8 cellular contexts compared by ENCODE assay signal in the genomic region with DNA sequence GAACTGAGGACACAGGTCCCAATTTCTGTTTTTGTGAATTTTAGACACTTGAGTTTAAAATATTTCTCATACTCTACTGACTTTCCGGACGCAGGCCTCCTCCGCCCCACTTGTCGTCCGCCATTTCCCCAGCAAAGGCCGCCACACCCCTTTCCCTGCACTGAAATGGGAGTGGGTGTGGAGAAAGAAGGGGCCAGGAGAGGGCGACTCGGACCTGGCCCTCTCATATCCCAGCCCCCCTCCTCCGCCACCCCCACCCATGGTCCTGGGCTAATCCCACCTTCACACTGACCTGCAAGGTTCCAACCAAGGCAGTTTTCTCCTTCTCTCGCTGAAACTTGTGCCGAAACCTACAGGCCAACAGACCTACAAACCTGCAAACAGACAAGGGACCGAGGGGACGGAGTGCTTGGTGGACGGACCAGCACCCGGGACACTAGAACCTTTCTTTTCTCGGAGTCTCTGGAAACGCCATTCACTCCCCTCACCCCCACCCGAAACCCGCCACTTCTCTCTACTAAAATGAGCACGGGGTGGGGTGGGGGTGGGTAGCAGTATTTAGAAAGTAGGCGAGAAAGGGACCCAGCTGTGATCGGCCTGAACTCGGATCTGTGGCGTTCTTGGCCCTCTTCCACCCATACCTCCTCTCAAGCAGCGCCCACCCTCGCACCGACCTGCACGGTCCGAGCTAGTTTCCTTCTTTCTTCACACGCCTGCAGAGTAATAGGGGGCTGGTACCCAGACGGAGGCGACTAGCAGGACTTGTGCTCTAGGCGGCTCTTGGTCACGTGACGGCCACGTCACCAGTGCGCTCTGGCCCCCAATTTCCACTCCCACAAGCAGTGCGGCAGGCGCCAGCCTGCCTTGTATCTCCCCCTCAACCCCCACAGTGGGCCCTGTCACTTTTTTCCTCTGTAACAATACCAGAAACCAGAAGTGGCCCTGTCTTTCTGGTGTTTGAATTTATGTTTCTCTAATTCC. TPM values are rescaled to one million over a fixed set of nuclear protein-coding genes. Genes with fewer than 3 reads are reported as not detected.
DNase-seq lines count a peak whose midpoint lies in the region; ATAC-seq and TF ChIP-seq lines count a peak whose summit lies in the region.

A gene (minus strand): TSS at position 790 of the 981 bp plus-strand sequence. CDS start 1,380 bp downstream, outside the sequence.

- H3K9me3 Mint-ChIP-seq in natural killer cell = no peaks in the 10 kb centered on the region
- no peaks in the 10 kb centered on the region for H3K9me3 Mint-ChIP-seq in stimulated activated naive CD8-positive, alpha-beta T cell treated with anti-CD3 and anti-CD28 coated beads, Interleukin-15, Interleukin-2, amounts not matched to agents 100 ng/mL and 50 ng/mL, for 24 hours

- peak; percentile 20 for TF ChIP-seq CTCF in fibroblast of mammary gland (conservative IDR thresholded peaks at IDR 0.05; ENCODE audit: control insufficient read depth, insufficient read depth, low read depth, low read length)
- no peak for TF ChIP-seq CTCF in natural killer cell (IDR thresholded peaks at IDR 0.05)

- H3K4me3 ChIP-seq in fibroblast of mammary gland (ENCODE audit: control insufficient read depth, low read depth, low read length) = peak within 1 kb of the TSS; percentile 72

- H3K27ac Mint-ChIP-seq in natural killer cell = peak within 1 kb of the TSS; percentile 77 to 91
- H3K27ac Mint-ChIP-seq in stimulated activated naive CD8-positive, alpha-beta T cell treated with anti-CD3 and anti-CD28 coated beads, Interleukin-15, Interleukin-2, amounts not matched to agents 100 ng/mL and 50 ng/mL, for 24 hours = peak within 1 kb of the TSS; percentile 88

- H3K36me3 Mint-ChIP-seq in natural killer cell = no peaks in the 10 kb centered on the region
- H3K36me3 Mint-ChIP-seq in stimulated activated naive CD8-positive, alpha-beta T cell treated with anti-CD3 and anti-CD28 coated beads, Interleukin-15, Interleukin-2, amounts not matched to agents 100 ng/mL and 50 ng/mL, for 24 hours (ENCODE audit: low read depth) = peaks cover 10% of the 10 kb centered on the region

- intact Hi-C loops in natural killer cell (cut with micrococcal nuclease) = no loop called here

- DNase-seq in D341Med (ENCODE audit: low spot score) = peak; percentile 76
- DNase-seq in HUDEP-2 (lab: John Stamatoyannopoulos, UW; ENCODE audit: unreplicated experiment in 76 of 76) = peak in 73 of 76 experiments; percentile 0 to 69 (median 31)
- DNase-seq in OCI-M1 (lab: John Stamatoyannopoulos, UW) = peak; percentile 86
- DNase-seq in activated T-cell treated with anti-CD3 and anti-CD28 coated beads, Interleukin-2, amount 50 U/mL, for 48 hours = peak; percentile 65 to 78
- DNase-seq in fibroblast of mammary gland (ENCODE audit: low read depth) = peak; percentile 74
- peak; percentile 70 for DNase-seq in natural killer cell

- no peaks in the 10 kb centered on the region for H3K27me3 Mint-ChIP-seq in natural killer cell (ENCODE audit: low read depth in 2 of 2)
- no peaks in the 10 kb centered on the region for H3K27me3 Mint-ChIP-seq in stimulated activated naive CD8-positive, alpha-beta T cell treated with anti-CD3 and anti-CD28 coated beads, Interleukin-15, Interleukin-2, amounts not matched to agents 100 ng/mL and 50 ng/mL, for 24 hours

- peak within 1 kb of the TSS; percentile 87 for H3K4me3 Mint-ChIP-seq in natural killer cell
- peak within 1 kb of the TSS; percentile 89 for H3K4me3 Mint-ChIP-seq in stimulated activated naive CD8-positive, alpha-beta T cell treated with anti-CD3 and anti-CD28 coated beads, Interleukin-15, Interleukin-2, amounts not matched to agents 100 ng/mL and 50 ng/mL, for 24 hours

- peak; percentile 81 for ATAC-seq in GM21367 (IDR thresholded peaks at IDR 0.05; ENCODE audit: unreplicated experiment)
- peak; percentile 79 to 88 (median 84) for ATAC-seq in natural killer cell

- H3K4me1 Mint-ChIP-seq in natural killer cell = peaks cover 0 to 24% of the 10 kb centered on the region in 2 donors
- H3K4me1 Mint-ChIP-seq in stimulated activated naive CD8-positive, alpha-beta T cell treated with anti-CD3 and anti-CD28 coated beads, Interleukin-15, Interleukin-2, amounts not matched to agents 100 ng/mL and 50 ng/mL, for 24 hours (ENCODE audit: low read depth) = peaks cover 49% of the 10 kb centered on the region

RNA-seq across cellular contexts. Expression of the gene that starts here (rescaled TPM):
- total RNA-seq in natural killer cell = 10 to 100 TPM; 44.3 to 61.7 (median 44.4) TPM

Comparison
In these comparisons a context has a peak if more than half of its experiments do, and no peak if none do; other contexts are left out.
1. Peak in every context shown above with its lines: DNase-seq, ATAC-seq and H3K4me3 ChIP-seq.
2. DNase-seq: peak in every context shown above with its lines; median percentile 86 in OCI-M1; 76 in D341Med; 74 in fibroblast of mammary gland; 72 in activated T-cell treated with anti-CD3 and anti-CD28 coated beads, Interleukin-2, amount 50 U/mL, for 48 hours; 70 in natural killer cell; 31 in HUDEP-2.